1 cellular context compared by ENCODE assay signal in the genomic region with DNA sequence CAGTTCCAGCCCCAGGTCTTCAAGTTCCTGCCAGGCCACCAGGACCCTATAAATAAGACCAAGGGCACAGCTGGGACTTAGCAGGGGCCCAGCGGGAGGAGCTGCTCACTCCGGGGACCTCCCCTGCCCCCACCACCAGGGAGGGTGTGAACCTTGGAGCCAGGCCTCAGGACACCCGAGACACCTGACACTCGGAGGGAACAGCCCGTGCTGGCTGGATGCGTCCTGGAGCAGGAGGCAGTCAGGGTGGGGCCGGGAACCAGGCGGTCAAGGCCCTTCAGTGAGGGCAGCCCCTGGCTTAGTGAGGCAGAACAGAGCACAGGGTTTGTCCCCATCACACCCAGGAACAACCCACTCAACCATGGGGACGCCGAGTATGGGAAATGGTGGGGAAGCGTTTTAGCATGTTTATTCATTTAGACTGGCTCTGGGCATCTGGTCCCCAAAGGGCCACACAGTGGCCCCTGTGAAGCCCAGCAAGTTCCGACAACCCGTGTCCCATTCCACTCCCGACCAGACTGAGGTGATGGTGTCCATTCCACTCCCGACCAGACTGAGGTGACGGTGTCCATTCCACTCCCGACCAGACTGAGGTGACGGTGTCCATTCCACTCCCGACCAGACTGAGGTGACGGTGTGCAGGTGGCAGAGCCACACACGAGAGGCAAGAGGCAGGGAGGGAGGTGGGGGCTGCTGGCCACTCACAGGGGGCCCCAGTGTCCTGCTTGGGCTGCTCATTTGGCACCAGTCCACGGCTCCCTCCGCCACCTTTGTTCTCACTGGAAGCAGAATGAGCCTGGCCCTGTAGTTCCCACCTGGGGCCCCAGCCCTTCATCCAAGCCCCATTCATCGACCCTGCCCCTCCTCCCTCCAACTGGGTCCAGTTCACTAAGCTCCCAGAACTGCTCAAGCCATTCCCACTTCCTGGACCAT.
TF ChIP-seq lines count a peak whose summit lies in the region.

No MANE protein-coding gene starts in this region.

TF ChIP-seq in HepG2, 621 proteins besides CTCF, POLR2A, EP300 and RAD21 (continued from another document and continues in another):
- TF ChIP-seq, protein P1, sequence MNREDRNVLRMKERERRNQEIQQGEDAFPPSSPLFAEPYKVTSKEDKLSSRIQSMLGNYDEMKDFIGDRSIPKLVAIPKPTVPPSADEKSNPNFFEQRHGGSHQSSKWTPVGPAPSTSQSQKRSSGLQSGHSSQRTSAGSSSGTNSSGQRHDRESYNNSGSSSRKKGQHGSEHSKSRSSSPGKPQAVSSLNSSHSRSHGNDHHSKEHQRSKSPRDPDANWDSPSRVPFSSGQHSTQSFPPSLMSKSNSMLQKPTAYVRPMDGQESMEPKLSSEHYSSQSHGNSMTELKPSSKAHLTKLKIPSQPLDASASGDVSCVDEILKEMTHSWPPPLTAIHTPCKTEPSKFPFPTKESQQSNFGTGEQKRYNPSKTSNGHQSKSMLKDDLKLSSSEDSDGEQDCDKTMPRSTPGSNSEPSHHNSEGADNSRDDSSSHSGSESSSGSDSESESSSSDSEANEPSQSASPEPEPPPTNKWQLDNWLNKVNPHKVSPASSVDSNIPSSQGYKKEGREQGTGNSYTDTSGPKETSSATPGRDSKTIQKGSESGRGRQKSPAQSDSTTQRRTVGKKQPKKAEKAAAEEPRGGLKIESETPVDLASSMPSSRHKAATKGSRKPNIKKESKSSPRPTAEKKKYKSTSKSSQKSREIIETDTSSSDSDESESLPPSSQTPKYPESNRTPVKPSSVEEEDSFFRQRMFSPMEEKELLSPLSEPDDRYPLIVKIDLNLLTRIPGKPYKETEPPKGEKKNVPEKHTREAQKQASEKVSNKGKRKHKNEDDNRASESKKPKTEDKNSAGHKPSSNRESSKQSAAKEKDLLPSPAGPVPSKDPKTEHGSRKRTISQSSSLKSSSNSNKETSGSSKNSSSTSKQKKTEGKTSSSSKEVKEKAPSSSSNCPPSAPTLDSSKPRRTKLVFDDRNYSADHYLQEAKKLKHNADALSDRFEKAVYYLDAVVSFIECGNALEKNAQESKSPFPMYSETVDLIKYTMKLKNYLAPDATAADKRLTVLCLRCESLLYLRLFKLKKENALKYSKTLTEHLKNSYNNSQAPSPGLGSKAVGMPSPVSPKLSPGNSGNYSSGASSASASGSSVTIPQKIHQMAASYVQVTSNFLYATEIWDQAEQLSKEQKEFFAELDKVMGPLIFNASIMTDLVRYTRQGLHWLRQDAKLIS (CRISPR knock-in tag; IDR thresholded peaks at IDR 0.05): no peak
- TF ChIP-seq ZNF264 (CRISPR knock-in tag; IDR thresholded peaks at IDR 0.05) (peak; percentile 51; the same call in 1 of the 2 replicates), ARNT2 (CRISPR knock-in tag; IDR thresholded peaks at IDR 0.05; ENCODE audit: low read depth) (no peak), MEIS2 (CRISPR knock-in tag; IDR thresholded peaks at IDR 0.05) (peak; percentile 34; the same call in 1 of the 2 replicates), ISL2 (CRISPR knock-in tag; IDR thresholded peaks at IDR 0.05) (no peak), NR3C1 (CRISPR knock-in tag; IDR thresholded peaks at IDR 0.05) (no peak), ZNF44 (CRISPR knock-in tag; IDR thresholded peaks at IDR 0.05) (no peak), ZMAT3 (CRISPR knock-in tag; conservative IDR thresholded peaks at IDR 0.05) (peak; percentile 62; the same call in 1 of the 2 replicates), SIX4 (CRISPR knock-in tag; IDR thresholded peaks at IDR 0.05) (peak; percentile 63; the same call in 1 of the 2 replicates), HOXA9 (CRISPR knock-in tag; IDR thresholded peaks at IDR 0.05; ENCODE audit: borderline replicate concordance) (0 out of 2 replicates have a peak, but pooled peaks have one; percentile 59), FOXM1 (CRISPR knock-in tag; IDR thresholded peaks at IDR 0.05) (no peak), BORCS8-MEF2B (CRISPR knock-in tag; IDR thresholded peaks at IDR 0.05) (peak; percentile 46; the same call in 1 of the 2 replicates), ZFP41 (CRISPR knock-in tag; IDR thresholded peaks at IDR 0.05; ENCODE audit: borderline replicate concordance) (peak; percentile 39; the same call in 1 of the 2 replicates), ZFX (CRISPR knock-in tag; IDR thresholded peaks at IDR 0.05; ENCODE audit: low read depth) (peak; percentile 55), ZC3H4 (CRISPR knock-in tag; IDR thresholded peaks at IDR 0.05; ENCODE audit: borderline replicate concordance) (no peak), SAFB2 (CRISPR knock-in tag; IDR thresholded peaks at IDR 0.05; ENCODE audit: borderline replicate concordance, low read depth) (0 out of 2 replicates have a peak, but pooled peaks have one; percentile 14), MBNL3 (CRISPR knock-in tag; conservative IDR thresholded peaks at IDR 0.05) (no peak), ZNF451 (CRISPR knock-in tag; IDR thresholded peaks at IDR 0.05) (peak; percentile 61), FOXK1 (CRISPR knock-in tag; IDR thresholded peaks at IDR 0.05; ENCODE audit: borderline replicate concordance, low read depth) (no peak), ZSCAN30 (CRISPR knock-in tag; IDR thresholded peaks at IDR 0.05) (no peak), GATAD1 (CRISPR knock-in tag; IDR thresholded peaks at IDR 0.05) (no peak)
- TF ChIP-seq, protein P2, sequence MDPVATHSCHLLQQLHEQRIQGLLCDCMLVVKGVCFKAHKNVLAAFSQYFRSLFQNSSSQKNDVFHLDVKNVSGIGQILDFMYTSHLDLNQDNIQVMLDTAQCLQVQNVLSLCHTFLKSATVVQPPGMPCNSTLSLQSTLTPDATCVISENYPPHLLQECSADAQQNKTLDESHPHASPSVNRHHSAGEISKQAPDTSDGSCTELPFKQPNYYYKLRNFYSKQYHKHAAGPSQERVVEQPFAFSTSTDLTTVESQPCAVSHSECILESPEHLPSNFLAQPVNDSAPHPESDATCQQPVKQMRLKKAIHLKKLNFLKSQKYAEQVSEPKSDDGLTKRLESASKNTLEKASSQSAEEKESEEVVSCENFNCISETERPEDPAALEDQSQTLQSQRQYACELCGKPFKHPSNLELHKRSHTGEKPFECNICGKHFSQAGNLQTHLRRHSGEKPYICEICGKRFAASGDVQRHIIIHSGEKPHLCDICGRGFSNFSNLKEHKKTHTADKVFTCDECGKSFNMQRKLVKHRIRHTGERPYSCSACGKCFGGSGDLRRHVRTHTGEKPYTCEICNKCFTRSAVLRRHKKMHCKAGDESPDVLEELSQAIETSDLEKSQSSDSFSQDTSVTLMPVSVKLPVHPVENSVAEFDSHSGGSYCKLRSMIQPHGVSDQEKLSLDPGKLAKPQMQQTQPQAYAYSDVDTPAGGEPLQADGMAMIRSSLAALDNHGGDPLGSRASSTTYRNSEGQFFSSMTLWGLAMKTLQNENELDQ (CRISPR knock-in tag; IDR thresholded peaks at IDR 0.05; ENCODE audit: borderline replicate concordance): no peak
- TF ChIP-seq, protein P3, sequence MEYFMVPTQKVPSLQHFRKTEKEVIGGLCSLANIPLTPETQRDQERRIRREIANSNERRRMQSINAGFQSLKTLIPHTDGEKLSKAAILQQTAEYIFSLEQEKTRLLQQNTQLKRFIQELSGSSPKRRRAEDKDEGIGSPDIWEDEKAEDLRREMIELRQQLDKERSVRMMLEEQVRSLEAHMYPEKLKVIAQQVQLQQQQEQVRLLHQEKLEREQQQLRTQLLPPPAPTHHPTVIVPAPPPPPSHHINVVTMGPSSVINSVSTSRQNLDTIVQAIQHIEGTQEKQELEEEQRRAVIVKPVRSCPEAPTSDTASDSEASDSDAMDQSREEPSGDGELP (IDR thresholded peaks at IDR 0.05; ENCODE audit: borderline replicate concordance, low read depth): peak; percentile 76; the same call in 1 of the 2 replicates
- TF ChIP-seq, protein P4, sequence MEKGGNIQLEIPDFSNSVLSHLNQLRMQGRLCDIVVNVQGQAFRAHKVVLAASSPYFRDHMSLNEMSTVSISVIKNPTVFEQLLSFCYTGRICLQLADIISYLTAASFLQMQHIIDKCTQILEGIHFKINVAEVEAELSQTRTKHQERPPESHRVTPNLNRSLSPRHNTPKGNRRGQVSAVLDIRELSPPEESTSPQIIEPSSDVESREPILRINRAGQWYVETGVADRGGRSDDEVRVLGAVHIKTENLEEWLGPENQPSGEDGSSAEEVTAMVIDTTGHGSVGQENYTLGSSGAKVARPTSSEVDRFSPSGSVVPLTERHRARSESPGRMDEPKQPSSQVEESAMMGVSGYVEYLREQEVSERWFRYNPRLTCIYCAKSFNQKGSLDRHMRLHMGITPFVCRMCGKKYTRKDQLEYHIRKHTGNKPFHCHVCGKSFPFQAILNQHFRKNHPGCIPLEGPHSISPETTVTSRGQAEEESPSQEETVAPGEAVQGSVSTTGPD (CRISPR knock-in tag; IDR thresholded peaks at IDR 0.05): 0 out of 2 replicates have a peak, but pooled peaks have one; percentile 34
- TF ChIP-seq, protein P5, sequence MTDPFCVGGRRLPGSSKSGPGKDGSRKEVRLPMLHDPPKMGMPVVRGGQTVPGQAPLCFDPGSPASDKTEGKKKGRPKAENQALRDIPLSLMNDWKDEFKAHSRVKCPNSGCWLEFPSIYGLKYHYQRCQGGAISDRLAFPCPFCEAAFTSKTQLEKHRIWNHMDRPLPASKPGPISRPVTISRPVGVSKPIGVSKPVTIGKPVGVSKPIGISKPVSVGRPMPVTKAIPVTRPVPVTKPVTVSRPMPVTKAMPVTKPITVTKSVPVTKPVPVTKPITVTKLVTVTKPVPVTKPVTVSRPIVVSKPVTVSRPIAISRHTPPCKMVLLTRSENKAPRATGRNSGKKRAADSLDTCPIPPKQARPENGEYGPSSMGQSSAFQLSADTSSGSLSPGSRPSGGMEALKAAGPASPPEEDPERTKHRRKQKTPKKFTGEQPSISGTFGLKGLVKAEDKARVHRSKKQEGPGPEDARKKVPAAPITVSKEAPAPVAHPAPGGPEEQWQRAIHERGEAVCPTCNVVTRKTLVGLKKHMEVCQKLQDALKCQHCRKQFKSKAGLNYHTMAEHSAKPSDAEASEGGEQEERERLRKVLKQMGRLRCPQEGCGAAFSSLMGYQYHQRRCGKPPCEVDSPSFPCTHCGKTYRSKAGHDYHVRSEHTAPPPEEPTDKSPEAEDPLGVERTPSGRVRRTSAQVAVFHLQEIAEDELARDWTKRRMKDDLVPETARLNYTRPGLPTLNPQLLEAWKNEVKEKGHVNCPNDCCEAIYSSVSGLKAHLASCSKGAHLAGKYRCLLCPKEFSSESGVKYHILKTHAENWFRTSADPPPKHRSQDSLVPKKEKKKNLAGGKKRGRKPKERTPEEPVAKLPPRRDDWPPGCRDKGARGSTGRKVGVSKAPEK (CRISPR knock-in tag; IDR thresholded peaks at IDR 0.05; ENCODE audit: borderline replicate concordance): no peak
- TF ChIP-seq, protein P6, sequence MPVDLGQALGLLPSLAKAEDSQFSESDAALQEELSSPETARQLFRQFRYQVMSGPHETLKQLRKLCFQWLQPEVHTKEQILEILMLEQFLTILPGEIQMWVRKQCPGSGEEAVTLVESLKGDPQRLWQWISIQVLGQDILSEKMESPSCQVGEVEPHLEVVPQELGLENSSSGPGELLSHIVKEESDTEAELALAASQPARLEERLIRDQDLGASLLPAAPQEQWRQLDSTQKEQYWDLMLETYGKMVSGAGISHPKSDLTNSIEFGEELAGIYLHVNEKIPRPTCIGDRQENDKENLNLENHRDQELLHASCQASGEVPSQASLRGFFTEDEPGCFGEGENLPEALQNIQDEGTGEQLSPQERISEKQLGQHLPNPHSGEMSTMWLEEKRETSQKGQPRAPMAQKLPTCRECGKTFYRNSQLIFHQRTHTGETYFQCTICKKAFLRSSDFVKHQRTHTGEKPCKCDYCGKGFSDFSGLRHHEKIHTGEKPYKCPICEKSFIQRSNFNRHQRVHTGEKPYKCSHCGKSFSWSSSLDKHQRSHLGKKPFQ (CRISPR knock-in tag; IDR thresholded peaks at IDR 0.05; ENCODE audit: insufficient replicate concordance): peak; percentile 95
- TF ChIP-seq, protein P7, sequence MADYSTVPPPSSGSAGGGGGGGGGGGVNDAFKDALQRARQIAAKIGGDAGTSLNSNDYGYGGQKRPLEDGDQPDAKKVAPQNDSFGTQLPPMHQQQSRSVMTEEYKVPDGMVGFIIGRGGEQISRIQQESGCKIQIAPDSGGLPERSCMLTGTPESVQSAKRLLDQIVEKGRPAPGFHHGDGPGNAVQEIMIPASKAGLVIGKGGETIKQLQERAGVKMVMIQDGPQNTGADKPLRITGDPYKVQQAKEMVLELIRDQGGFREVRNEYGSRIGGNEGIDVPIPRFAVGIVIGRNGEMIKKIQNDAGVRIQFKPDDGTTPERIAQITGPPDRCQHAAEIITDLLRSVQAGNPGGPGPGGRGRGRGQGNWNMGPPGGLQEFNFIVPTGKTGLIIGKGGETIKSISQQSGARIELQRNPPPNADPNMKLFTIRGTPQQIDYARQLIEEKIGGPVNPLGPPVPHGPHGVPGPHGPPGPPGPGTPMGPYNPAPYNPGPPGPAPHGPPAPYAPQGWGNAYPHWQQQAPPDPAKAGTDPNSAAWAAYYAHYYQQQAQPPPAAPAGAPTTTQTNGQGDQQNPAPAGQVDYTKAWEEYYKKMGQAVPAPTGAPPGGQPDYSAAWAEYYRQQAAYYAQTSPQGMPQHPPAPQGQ (CRISPR knock-in tag; IDR thresholded peaks at IDR 0.05; ENCODE audit: borderline replicate concordance): no peak
- TF ChIP-seq, protein P8, sequence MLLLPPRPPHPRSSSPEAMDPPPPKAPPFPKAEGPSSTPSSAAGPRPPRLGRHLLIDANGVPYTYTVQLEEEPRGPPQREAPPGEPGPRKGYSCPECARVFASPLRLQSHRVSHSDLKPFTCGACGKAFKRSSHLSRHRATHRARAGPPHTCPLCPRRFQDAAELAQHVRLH (CRISPR knock-in tag; IDR thresholded peaks at IDR 0.05; ENCODE audit: borderline replicate concordance, low read depth): 0 out of 2 replicates have a peak, but pooled peaks have one; percentile 7
- TF ChIP-seq, protein P9, sequence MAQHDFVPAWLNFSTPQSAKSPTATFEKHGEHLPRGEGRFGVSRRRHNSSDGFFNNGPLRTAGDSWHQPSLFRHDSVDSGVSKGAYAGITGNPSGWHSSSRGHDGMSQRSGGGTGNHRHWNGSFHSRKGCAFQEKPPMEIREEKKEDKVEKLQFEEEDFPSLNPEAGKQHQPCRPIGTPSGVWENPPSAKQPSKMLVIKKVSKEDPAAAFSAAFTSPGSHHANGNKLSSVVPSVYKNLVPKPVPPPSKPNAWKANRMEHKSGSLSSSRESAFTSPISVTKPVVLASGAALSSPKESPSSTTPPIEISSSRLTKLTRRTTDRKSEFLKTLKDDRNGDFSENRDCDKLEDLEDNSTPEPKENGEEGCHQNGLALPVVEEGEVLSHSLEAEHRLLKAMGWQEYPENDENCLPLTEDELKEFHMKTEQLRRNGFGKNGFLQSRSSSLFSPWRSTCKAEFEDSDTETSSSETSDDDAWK (CRISPR knock-in tag; IDR thresholded peaks at IDR 0.05): no peak
- TF ChIP-seq, protein P10, sequence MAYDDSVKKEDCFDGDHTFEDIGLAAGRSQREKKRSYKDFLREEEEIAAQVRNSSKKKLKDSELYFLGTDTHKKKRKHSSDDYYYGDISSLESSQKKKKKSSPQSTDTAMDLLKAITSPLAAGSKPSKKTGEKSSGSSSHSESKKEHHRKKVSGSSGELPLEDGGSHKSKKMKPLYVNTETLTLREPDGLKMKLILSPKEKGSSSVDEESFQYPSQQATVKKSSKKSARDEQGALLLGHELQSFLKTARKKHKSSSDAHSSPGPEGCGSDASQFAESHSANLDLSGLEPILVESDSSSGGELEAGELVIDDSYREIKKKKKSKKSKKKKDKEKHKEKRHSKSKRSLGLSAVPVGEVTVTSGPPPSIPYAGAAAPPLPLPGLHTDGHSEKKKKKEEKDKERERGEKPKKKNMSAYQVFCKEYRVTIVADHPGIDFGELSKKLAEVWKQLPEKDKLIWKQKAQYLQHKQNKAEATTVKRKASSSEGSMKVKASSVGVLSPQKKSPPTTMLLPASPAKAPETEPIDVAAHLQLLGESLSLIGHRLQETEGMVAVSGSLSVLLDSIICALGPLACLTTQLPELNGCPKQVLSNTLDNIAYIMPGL (CRISPR knock-in tag; IDR thresholded peaks at IDR 0.05; ENCODE audit: borderline replicate concordance in 1 of 2, low read depth in 1 of 2): no peak; a peak in 2 of 4 replicates
